1 cellular context compared by ENCODE assay signal in genomic region chr20:10553326-10553984, GRCh38.
TF ChIP-seq lines count a peak whose summit lies in the region.

No MANE protein-coding gene starts in this region.

TF ChIP-seq in WTC11, 78 proteins besides CTCF, POLR2A, EP300 and RAD21 (continued from another document):
- TF ChIP-seq, protein P1, sequence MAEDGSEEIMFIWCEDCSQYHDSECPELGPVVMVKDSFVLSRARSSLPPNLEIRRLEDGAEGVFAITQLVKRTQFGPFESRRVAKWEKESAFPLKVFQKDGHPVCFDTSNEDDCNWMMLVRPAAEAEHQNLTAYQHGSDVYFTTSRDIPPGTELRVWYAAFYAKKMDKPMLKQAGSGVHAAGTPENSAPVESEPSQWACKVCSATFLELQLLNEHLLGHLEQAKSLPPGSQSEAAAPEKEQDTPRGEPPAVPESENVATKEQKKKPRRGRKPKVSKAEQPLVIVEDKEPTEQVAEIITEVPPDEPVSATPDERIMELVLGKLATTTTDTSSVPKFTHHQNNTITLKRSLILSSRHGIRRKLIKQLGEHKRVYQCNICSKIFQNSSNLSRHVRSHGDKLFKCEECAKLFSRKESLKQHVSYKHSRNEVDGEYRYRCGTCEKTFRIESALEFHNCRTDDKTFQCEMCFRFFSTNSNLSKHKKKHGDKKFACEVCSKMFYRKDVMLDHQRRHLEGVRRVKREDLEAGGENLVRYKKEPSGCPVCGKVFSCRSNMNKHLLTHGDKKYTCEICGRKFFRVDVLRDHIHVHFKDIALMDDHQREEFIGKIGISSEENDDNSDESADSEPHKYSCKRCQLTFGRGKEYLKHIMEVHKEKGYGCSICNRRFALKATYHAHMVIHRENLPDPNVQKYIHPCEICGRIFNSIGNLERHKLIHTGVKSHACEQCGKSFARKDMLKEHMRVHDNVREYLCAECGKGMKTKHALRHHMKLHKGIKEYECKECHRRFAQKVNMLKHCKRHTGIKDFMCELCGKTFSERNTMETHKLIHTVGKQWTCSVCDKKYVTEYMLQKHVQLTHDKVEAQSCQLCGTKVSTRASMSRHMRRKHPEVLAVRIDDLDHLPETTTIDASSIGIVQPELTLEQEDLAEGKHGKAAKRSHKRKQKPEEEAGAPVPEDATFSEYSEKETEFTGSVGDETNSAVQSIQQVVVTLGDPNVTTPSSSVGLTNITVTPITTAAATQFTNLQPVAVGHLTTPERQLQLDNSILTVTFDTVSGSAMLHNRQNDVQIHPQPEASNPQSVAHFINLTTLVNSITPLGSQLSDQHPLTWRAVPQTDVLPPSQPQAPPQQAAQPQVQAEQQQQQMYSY (CRISPR knock-in tag; IDR thresholded peaks at IDR 0.05): no peak
- TF ChIP-seq, protein P2, sequence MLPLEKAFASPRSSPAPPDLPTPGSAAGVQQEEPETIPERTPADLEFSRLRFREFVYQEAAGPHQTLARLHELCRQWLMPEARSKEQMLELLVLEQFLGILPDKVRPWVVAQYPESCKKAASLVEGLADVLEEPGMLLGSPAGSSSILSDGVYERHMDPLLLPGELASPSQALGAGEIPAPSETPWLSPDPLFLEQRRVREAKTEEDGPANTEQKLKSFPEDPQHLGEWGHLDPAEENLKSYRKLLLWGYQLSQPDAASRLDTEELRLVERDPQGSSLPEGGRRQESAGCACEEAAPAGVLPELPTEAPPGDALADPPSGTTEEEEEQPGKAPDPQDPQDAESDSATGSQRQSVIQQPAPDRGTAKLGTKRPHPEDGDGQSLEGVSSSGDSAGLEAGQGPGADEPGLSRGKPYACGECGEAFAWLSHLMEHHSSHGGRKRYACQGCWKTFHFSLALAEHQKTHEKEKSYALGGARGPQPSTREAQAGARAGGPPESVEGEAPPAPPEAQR (CRISPR knock-in tag; IDR thresholded peaks at IDR 0.05): no peak
- TF ChIP-seq NFATC4 (CRISPR knock-in tag; IDR thresholded peaks at IDR 0.05): no peak
- no peak for TF ChIP-seq CREM (CRISPR knock-in tag; IDR thresholded peaks at IDR 0.05)
- no peak for TF ChIP-seq OVOL2 (CRISPR knock-in tag; IDR thresholded peaks at IDR 0.05; ENCODE audit: borderline replicate concordance)
- TF ChIP-seq E2F4 (CRISPR knock-in tag; IDR thresholded peaks at IDR 0.05; ENCODE audit: borderline replicate concordance, low read depth): no peak
